Comparison of ENCODE assay signal across 23 cellular contexts in genomic region chr11:67456068-67456705, GRCh38. TPM values are rescaled to one million over a fixed set of nuclear protein-coding genes. Genes with fewer than 3 reads are reported as not detected.
"Had no signal": no experiment of that assay in that cellular context is flagged by ENCODE, and none has a peak within 500 bp of the region (broad histone marks: within the 10 kb centered on the region; RNA-seq: fewer than 3 reads in every experiment).

No MANE protein-coding gene starts in this region.

- H3K9me3 ChIP-seq: gastrocnemius medialis, pancreas, thoracic aorta, upper lobe of left lung had no signal

- DNase-seq: activated B cell treated with CpG ODN at 0.5 μM for 24 hours; activated CD4-positive, alpha-beta memory T cell treated with anti-CD3 and anti-CD28 coated beads, Interleukin-2, amount 10 ng/mL, durations not matched to agents 7 days and 5 days; activated CD4-positive, alpha-beta T cell treated with anti-CD3 and anti-CD28 coated beads for 48 hours; activated CD8-positive, alpha-beta memory T cell treated with anti-CD3 and anti-CD28 coated beads, Interleukin-2, amount 10 ng/mL, durations not matched to agents 7 days and 5 days; cerebellar nuclear complex; effector CD8-positive, alpha-beta T cell; gastrocnemius medialis; head of caudate nucleus; mesendoderm; naive thymus-derived CD4-positive, alpha-beta T cell; stimulated activated CD4-positive, alpha-beta T cell treated with anti-CD3 and anti-CD28 coated beads, Interleukin-4, amount 100 ng/mL, for 24 hours; T-helper 1 cell; T-helper 9 cell had no signal

- H3K27me3 ChIP-seq: gastrocnemius medialis, neural progenitor cell, pancreas, upper lobe of left lung had no signal

- H3K4me2 ChIP-seq: neural progenitor cell had no signal

- H2AFZ ChIP-seq: neural progenitor cell had no signal

- H3K36me3 ChIP-seq: gastrocnemius medialis, neural progenitor cell, pancreas, thoracic aorta, upper lobe of left lung had no signal

- H3K27ac ChIP-seq: gastrocnemius medialis, neural progenitor cell, pancreas, thoracic aorta, upper lobe of left lung had no signal

- ATAC-seq: activated CD8-positive, alpha-beta memory T cell treated with anti-CD3 and anti-CD28 coated beads, Interleukin-2, amount 10 ng/mL, durations not matched to agents 7 days and 5 days; esophagus mucosa; gastrocnemius medialis; naive thymus-derived CD4-positive, alpha-beta T cell; pancreas; sciatic nerve; stimulated activated effector memory CD8-positive, alpha-beta T cell treated with anti-CD3 and anti-CD28 coated beads, Interleukin-12 subunit alpha, Interleukin-12 subunit beta, amount 100 ng/mL, for 72 hours had no signal

- H3K4me1 ChIP-seq: neural progenitor cell had no signal

- H3K4me3 ChIP-seq: gastrocnemius medialis, neural progenitor cell, pancreas, thoracic aorta, upper lobe of left lung had no signal

RNA-seq across cellular contexts. Expression of gene CABP4, which starts 1.0 kb away (rescaled TPM):
- total RNA-seq: bronchial epithelial cell had no signal

RNA-seq across cellular contexts. Expression of gene GPR152, which starts 3.7 kb away (rescaled TPM):
- total RNA-seq: activated B cell treated with CpG ODN at 0.5 μM for 24 hours; activated CD4-positive, alpha-beta memory T cell treated with anti-CD3 and anti-CD28 coated beads, Interleukin-2, amount 10 ng/mL, durations not matched to agents 7 days and 5 days; activated CD8-positive, alpha-beta memory T cell treated with anti-CD3 and anti-CD28 coated beads, Interleukin-2, amount 10 ng/mL, durations not matched to agents 7 days and 5 days; bronchial epithelial cell; esophagus mucosa; gastrocnemius medialis; lower leg skin; mucosa of gallbladder; naive thymus-derived CD4-positive, alpha-beta T cell; pancreas; sciatic nerve; thoracic aorta; upper lobe of left lung had no signal
- polyA plus RNA-seq: pancreas had no signal
